23 cellular contexts compared by ENCODE assay signal in genomic region chr11:129148487-129148886, GRCh38. TPM values are rescaled to one million over a fixed set of nuclear protein-coding genes. Genes with fewer than 3 reads are reported as not detected.
A peak's percentile ranks its signal among the peaks of the same experiment; 100 is the strongest.
DNase-seq lines count a peak whose midpoint lies in the region; ATAC-seq, FAIRE-seq and TF ChIP-seq lines count a peak whose summit lies in the region.
"Had no signal": no experiment of that assay in that cellular context is flagged by ENCODE, and none has a peak within 500 bp of the region (broad histone marks: within the 10 kb centered on the region; RNA-seq: fewer than 3 reads in every experiment).

No MANE protein-coding gene starts in this region.

- no peak overlapping the region for H3K4me3 Mint-ChIP-seq in mesothelial cell of epicardium

- ATAC-seq in A549, result peak; percentile 39 to 57; a peak in 4 of 6 replicates
- ATAC-seq in HG02981 (IDR thresholded peaks at IDR 0.05; ENCODE audit: unreplicated experiment), result no peak

- TF ChIP-seq RAD21 in A549 (conservative IDR thresholded peaks at IDR 0.05 in 1 of 2, IDR thresholded peaks at IDR 0.05 in 1 of 2), result no peak

- peaks cover 50% of the 10 kb centered on the region for H3K4me1 ChIP-seq in A549
- H3K4me1 ChIP-seq in HEK293 (ENCODE audit: control insufficient read depth, insufficient read depth, low read length), result 0 out of 2 replicates have a peak, but pooled peaks cover 2% of the 10 kb centered on the region
- H3K4me1 ChIP-seq in mammary epithelial cell (ENCODE audit: insufficient read depth, low read length), result peaks cover 34% of the 10 kb centered on the region
- peaks cover 30% of the 10 kb centered on the region for H3K4me1 ChIP-seq in keratinocyte (ENCODE audit: control insufficient read depth, extremely low read depth, insufficient read depth, low read length)

- intact Hi-C loops in mammary epithelial cell (cut with micrococcal nuclease), result loop anchor here (10.0 kb wide), 1 partner anchor 126 kb away; no protein-coding TSS in a partner anchor

- H3K27me3 Mint-ChIP-seq in mesothelial cell of epicardium (ENCODE audit: low read depth), result no peaks in the 10 kb centered on the region

- BruUV-seq in mammary epithelial cell (replicated peaks; lab: Mats Ljungman, UMichigan), result no TSS peak

- TF ChIP-seq CTCF in A549 (IDR thresholded peaks at IDR 0.05), result no peak
- TF ChIP-seq CTCF in HEK293 (tag by site-specific recombination; IDR thresholded peaks at IDR 0.05), result no peak
- TF ChIP-seq CTCF in mammary epithelial cell (conservative IDR thresholded peaks at IDR 0.05 in 1 of 2, IDR thresholded peaks at IDR 0.05 in 1 of 2; ENCODE audit: extremely low read depth in 1 of 2, insufficient read depth in 1 of 2, low read depth in 1 of 2, low read length in 2 of 2), result no peak
- TF ChIP-seq CTCF in keratinocyte (optimal IDR thresholded peaks at IDR 0.05 in 1 of 3, IDR thresholded peaks at IDR 0.05 in 1 of 3, conservative IDR thresholded peaks at IDR 0.05 in 1 of 3; ENCODE audit: extremely low read depth in 1 of 3, insufficient read depth in 2 of 3, low read length in 3 of 3), result no peak
- no peak for TF ChIP-seq CTCF in mesothelial cell of epicardium (IDR thresholded peaks at IDR 0.05; ENCODE audit: unreplicated experiment)

- peaks cover 4% of the 10 kb centered on the region; the same call in 1 of the 3 replicates for H3K9me3 ChIP-seq in A549
- no peaks in the 10 kb centered on the region for H3K9me3 ChIP-seq in HEK293 (ENCODE audit: control insufficient read depth, insufficient read depth, low read depth, low read length)
- no peaks in the 10 kb centered on the region for H3K9me3 ChIP-seq in mammary epithelial cell (replicated peaks; ENCODE audit: insufficient read depth, low read length)
- no peaks in the 10 kb centered on the region for H3K9me3 ChIP-seq in keratinocyte (ENCODE audit: control insufficient read depth, low read depth, low read length)
- peaks cover 18% of the 10 kb centered on the region for H3K9me3 ChIP-seq in MG63

- H3K27ac ChIP-seq in A549, result peak overlapping the region; percentile 57 to 68; a peak in 5 of 6 replicates
- no peak overlapping the region for H3K27ac ChIP-seq in HEK293 (ENCODE audit: extremely low read depth, low read depth, low read length)
- peak overlapping the region; percentile 22 for H3K27ac ChIP-seq in mammary epithelial cell (ENCODE audit: insufficient read depth, low read depth, low read length)
- H3K27ac ChIP-seq in keratinocyte (ENCODE audit: control insufficient read depth, insufficient read depth, low read length), result no peak overlapping the region
- H3K27ac ChIP-seq: BLaER1 treated with 17β-estradiol and CSF1 and Interleukin-3, amounts not matched to agents 10 nM and 100 nM; HL-60 had no signal

- peaks cover 13% of the 10 kb centered on the region for H3K4me1 Mint-ChIP-seq in mesothelial cell of epicardium
- H3K4me1 Mint-ChIP-seq: CD8-positive, alpha-beta memory T cell had no signal

- H3K9ac ChIP-seq in mammary epithelial cell (ENCODE audit: insufficient read depth, low read length) (no peak overlapping the region), keratinocyte (ENCODE audit: control insufficient read depth, extremely low read depth, insufficient read depth, low read length) (no peak overlapping the region)
- H3K9ac ChIP-seq: BLaER1 treated with 17β-estradiol and CSF1 and Interleukin-3, amounts not matched to agents 10 nM and 100 nM had no signal

- no peak overlapping the region for H3K4me3 ChIP-seq in A549
- no peak overlapping the region for H3K4me3 ChIP-seq in HEK293 (ENCODE audit: low read depth, low read length)
- no peak overlapping the region for H3K4me3 ChIP-seq in mammary epithelial cell (replicated peaks in 1 of 3; ENCODE audit: insufficient read depth in 1 of 3, low read depth in 2 of 3, low read length in 3 of 3)
- H3K4me3 ChIP-seq in keratinocyte (ENCODE audit: control insufficient read depth in 2 of 3, extremely low read depth in 1 of 3, insufficient read depth in 2 of 3, low read depth in 1 of 3, low read length in 3 of 3), result no peak overlapping the region
- H3K4me3 ChIP-seq in MG63, result no peak overlapping the region
- H3K4me3 ChIP-seq: BLaER1 treated with 17β-estradiol and CSF1 and Interleukin-3, amounts not matched to agents 10 nM and 100 nM had no signal

- H4K20me1 ChIP-seq in mammary epithelial cell (ENCODE audit: insufficient read depth, low read length) (no peaks in the 10 kb centered on the region), keratinocyte (ENCODE audit: control insufficient read depth, extremely low read depth, insufficient read depth, low read length) (no peaks in the 10 kb centered on the region)

- H3K36me3 ChIP-seq in HEK293 (ENCODE audit: control insufficient read depth in 2 of 2, insufficient read depth in 1 of 2, low read length in 2 of 2) (no peaks in the 10 kb centered on the region), mammary epithelial cell (ENCODE audit: insufficient read depth, low read length) (peaks cover 2% of the 10 kb centered on the region), keratinocyte (ENCODE audit: control insufficient read depth in 2 of 2, extremely low read depth in 1 of 2, insufficient read depth in 2 of 2, low read length in 2 of 2) (no peaks in the 10 kb centered on the region), MG63 (no peaks in the 10 kb centered on the region)

- CTCF ChIA-PET in A549 (lab: Yijun Ruan, JAX) (no interaction called here), HEK293 (lab: Yijun Ruan, JAX) (interaction anchor here (1.3 kb wide), 1 partner anchor 11 kb away, joined by 3 read pairs; no protein-coding TSS in a partner anchor), mammary epithelial cell (lab: Charles Lee; ENCODE audit: low non-redundant PET) (no interaction called here)

- H3K9me3 Mint-ChIP-seq in mesothelial cell of epicardium, result peaks cover 44% of the 10 kb centered on the region

- no peak for TF ChIP-seq EP300 in A549 (IDR thresholded peaks at IDR 0.05)

- DNase-seq in A549 (ENCODE audit: low read depth in 1 of 2, low spot score in 1 of 2) (peak in 1 of 2 experiments; percentile 64), mammary epithelial cell (peak; percentile 8), keratinocyte (ENCODE audit: low read depth, low spot score) (no peak), MG63 (no peak), mesothelial cell of epicardium (ENCODE audit: low spot score in 2 of 2, unreplicated experiment in 2 of 2) (no peak)
- DNase-seq in stimulated activated CD4-positive, alpha-beta T cell treated with anti-CD3 and anti-CD28 coated beads, Interleukin-2, amount 100 ng/mL, for 24 hours, result no peak
- DNase-seq: CD8-positive, alpha-beta memory T cell; DMS79; Kasumi-1; NCI-H1105; NCI-H1694 treated with DMSO at 0.1 percent for 48 hours; NCI-H2107; NCI-H524; Right ventricle myocardium superior; SW 1271 had no signal

- H3K4me2 ChIP-seq in A549, result peak overlapping the region; percentile 59
- H3K4me2 ChIP-seq in mammary epithelial cell (ENCODE audit: insufficient read depth, low read depth, low read length), result peak overlapping the region; percentile 3
- no peak overlapping the region for H3K4me2 ChIP-seq in keratinocyte (ENCODE audit: control insufficient read depth, extremely low read depth, insufficient read depth, low read depth, low read length)
- H3K4me2 ChIP-seq: BLaER1 treated with 17β-estradiol and CSF1 and Interleukin-3, amounts not matched to agents 10 nM and 100 nM had no signal

- in situ Hi-C loops in mammary epithelial cell (cut with MboI; ENCODE audit: low sequenced_read_pairs in 2 of 2), result no loop called here

- FAIRE-seq in A549 (lab: Jason Lieb, UNC) (no peak), keratinocyte (lab: Jason Lieb, UNC) (peak; percentile 76)
- FAIRE-seq: A204.1, D721Med, H54, RCC 7860 had no signal

- WGBS in A549 (ENCODE audit: missing lambda C conversion rate), result 10% methylated on average over 2 of the region's 2 CpGs
- WGBS in mammary epithelial cell (ENCODE audit: low coverage, missing lambda C conversion rate), result 82% methylated on average over 2 of the region's 2 CpGs

- POLR2A ChIA-PET in A549 (lab: Yijun Ruan, JAX), result no interaction called here
- POLR2A ChIA-PET in HEK293 (lab: Yijun Ruan, JAX), result no interaction called here

- dilution Hi-C loops in mammary epithelial cell (cut with HindIII; ENCODE audit: low sequenced_read_pairs), result no loop called here
- dilution Hi-C loops in keratinocyte (cut with MboI; ENCODE audit: extremely low pct_ligation_motif_present, low sequenced_read_pairs), result no loop called here

- peak overlapping the region; percentile 51 for H2AFZ ChIP-seq in mammary epithelial cell (ENCODE audit: low read depth, low read length)
- H2AFZ ChIP-seq in keratinocyte (ENCODE audit: control insufficient read depth, low read length), result no peak overlapping the region

- TF ChIP-seq POLR2A in A549 (IDR thresholded peaks at IDR 0.05; ENCODE audit: low read length), result no peak

- no peaks in the 10 kb centered on the region for H3K9me1 ChIP-seq in keratinocyte (ENCODE audit: control insufficient read depth, extremely low read depth, insufficient read depth, low read length)

- H3K27me3 ChIP-seq in mammary epithelial cell (ENCODE audit: insufficient read depth, low read length), result no peaks in the 10 kb centered on the region
- H3K27me3 ChIP-seq in keratinocyte (ENCODE audit: control insufficient read depth, extremely low read depth, insufficient read depth, low read length), result no peaks in the 10 kb centered on the region
- no peaks in the 10 kb centered on the region for H3K27me3 ChIP-seq in MG63
- H3K27me3 ChIP-seq: BLaER1 treated with 17β-estradiol and CSF1 and Interleukin-3, amounts not matched to agents 10 nM and 100 nM had no signal

- H3K36me3 Mint-ChIP-seq in mesothelial cell of epicardium, result peaks cover 39% of the 10 kb centered on the region

- H3K79me2 ChIP-seq in mammary epithelial cell (ENCODE audit: insufficient read depth, low read length) (peaks cover 67% of the 10 kb centered on the region), keratinocyte (ENCODE audit: control insufficient read depth, insufficient read depth, low read length) (peaks cover 62% of the 10 kb centered on the region)

- H3K27ac Mint-ChIP-seq in mesothelial cell of epicardium, result no peak overlapping the region
- H3K27ac Mint-ChIP-seq: CD8-positive, alpha-beta memory T cell had no signal

RNA-seq across cellular contexts. Expression of gene ARHGAP32, which starts 43.6 kb away (rescaled TPM):
- polyA plus RNA-seq in A549 (2011; rRNA removed) (9.0 and 13.2 TPM in 2 replicates), A549 (2017; fragmentation: RNase III; extraction: RNeasy Plus Mini Kit Qiagen cat#74134 plus additional on column Dnase treatment) (3.5 to 4.4 TPM (median 4.3 TPM) in 3 replicates), mammary epithelial cell (10.8 TPM), keratinocyte (10.8 to 13.0 TPM (median 12.3 TPM) in 3 replicates)
- polyA plus RNA-seq in A549 (2012; cell fraction: cytosol; rRNA removed), result 2.7 and 3.4 TPM in 2 replicates
- 4.8 and 5.9 TPM in 2 replicates for polyA plus RNA-seq in A549 (2012; cell fraction: nucleus; rRNA removed)
- polyA minus RNA-seq in A549 (2011; rRNA and poly(A)+ RNA removed), result 28.5 and 35.9 TPM in 2 replicates
- total RNA-seq in mammary epithelial cell (10 to 100 TPM; 22.4 to 29.5 TPM), mesothelial cell of epicardium (39.3 to 41.9 TPM (median 41.4 TPM) in 3 replicates)
- polyA minus RNA-seq in mammary epithelial cell (53.6 TPM), keratinocyte (28.3 to 40.0 TPM (median 37.6 TPM) in 3 replicates)
- polyA plus RNA-seq in keratinocyte (2011; ENCODE audit: low read depth), result 11.4 TPM
- 6.0 and 9.5 TPM in 2 replicates for polyA plus RNA-seq in keratinocyte (2011; cell fraction: cytosol; rRNA removed)
- 33.4 and 33.7 TPM in 2 replicates for polyA plus RNA-seq in keratinocyte (2011; cell fraction: nucleus; rRNA removed)
- polyA plus RNA-seq in keratinocyte (2012; ENCODE audit: low replicate concordance), result 8.1 and 12.5 TPM in 2 replicates
- 13.0 TPM for polyA minus RNA-seq in keratinocyte (2011; cell fraction: cytosol; rRNA and poly(A)+ RNA removed)
- 27.0 and 61.4 TPM in 2 replicates for polyA minus RNA-seq in keratinocyte (2011; cell fraction: nucleus; rRNA and poly(A)+ RNA removed)
- 2.8 and 3.8 TPM in 2 replicates for total RNA-seq in MG63 (2014; rRNA removed; shearing (Covaris generic); ENCODE audit: low replicate concordance)

Comparison
In these comparisons a context has a peak if more than half of its experiments do, and no peak if none do; other contexts are left out.
1. H3K27ac ChIP-seq: peak in A549 (2 of 2) and mammary epithelial cell (single experiment); none in HEK293 (single experiment) and keratinocyte (single experiment).